14 cellular contexts compared by ENCODE assay signal in genomic region chr6:57265755-57266221, GRCh38. TPM values are rescaled to one million over a fixed set of nuclear protein-coding genes. Genes with fewer than 3 reads are reported as not detected.
DNase-seq lines count a peak whose midpoint lies in the region; ATAC-seq lines count a peak whose summit lies in the region.
"Had no signal": no experiment of that assay in that cellular context is flagged by ENCODE, and none has a peak within 500 bp of the region (broad histone marks: within the 10 kb centered on the region; RNA-seq: fewer than 3 reads in every experiment).

No MANE protein-coding gene starts in this region.

- peaks cover 28% of the 10 kb centered on the region for H3K4me1 Mint-ChIP-seq in activated CD4-positive, alpha-beta T cell treated with anti-CD3 and anti-CD28 coated beads for 36 hours
- peaks cover 22% of the 10 kb centered on the region for H3K4me1 Mint-ChIP-seq in activated naive CD8-positive, alpha-beta T cell treated with anti-CD3 and anti-CD28 coated beads for 36 hours
- peaks cover 19% of the 10 kb centered on the region for H3K4me1 Mint-ChIP-seq in stimulated activated naive CD8-positive, alpha-beta T cell treated with anti-CD3 and anti-CD28 coated beads, Interleukin-15, amount 100 ng/mL, for 72 hours

- intact Hi-C loops in activated CD4-positive, alpha-beta T cell treated with anti-CD3 and anti-CD28 coated beads for 36 hours (cut with DNase I, micrococcal nuclease), result loop anchor here (1.0 to 5.0 kb wide), 6 partner anchors 43 to 310 kb away; partner anchors contain the start of genes RAB23 (in 2 of the 2), BAG2 (in 1 of the 2) and BEND6 (in 1 of the 2)

- no peak for DNase-seq in activated CD4-positive, alpha-beta T cell treated with anti-CD3 and anti-CD28 coated beads for 36 hours
- no peak for DNase-seq in activated CD4-positive, alpha-beta T cell treated with anti-CD3 and anti-CD28 coated beads, Interleukin-2, amount 50 U/mL, for 48 hours
- DNase-seq in activated naive CD8-positive, alpha-beta T cell treated with anti-CD3 and anti-CD28 coated beads for 36 hours, result no peak
- DNase-seq in fibroblast of peridontal ligament (ENCODE audit: extremely low read depth) (peak; percentile 82), NCI-H2029 (lab: John Stamatoyannopoulos, UW) (no peak), AG08395 (ENCODE audit: low spot score) (no peak)
- no peak for DNase-seq in stimulated activated naive CD8-positive, alpha-beta T cell treated with anti-CD3 and anti-CD28 coated beads, Interleukin-15, amount 100 ng/mL, for 72 hours
- DNase-seq: activated CD4-positive, alpha-beta T cell treated with anti-CD3 and anti-CD28 coated beads, Interleukin-2, amount 50 U/mL, for 1 hour; H9; NCI-H1105; NCI-H774; SW 1271; thyroid gland had no signal

- no peaks in the 10 kb centered on the region for H3K9me3 Mint-ChIP-seq in activated CD4-positive, alpha-beta T cell treated with anti-CD3 and anti-CD28 coated beads for 36 hours (ENCODE audit: low read depth)
- H3K9me3 Mint-ChIP-seq in activated naive CD8-positive, alpha-beta T cell treated with anti-CD3 and anti-CD28 coated beads for 36 hours, result no peaks in the 10 kb centered on the region
- H3K9me3 Mint-ChIP-seq in stimulated activated naive CD8-positive, alpha-beta T cell treated with anti-CD3 and anti-CD28 coated beads, Interleukin-15, amount 100 ng/mL, for 72 hours, result no peaks in the 10 kb centered on the region
- H3K9me3 Mint-ChIP-seq: H9 had no signal

- H3K4me3 Mint-ChIP-seq in activated CD4-positive, alpha-beta T cell treated with anti-CD3 and anti-CD28 coated beads for 36 hours, result no peak overlapping the region
- no peak overlapping the region for H3K4me3 Mint-ChIP-seq in activated naive CD8-positive, alpha-beta T cell treated with anti-CD3 and anti-CD28 coated beads for 36 hours
- H3K4me3 Mint-ChIP-seq in stimulated activated naive CD8-positive, alpha-beta T cell treated with anti-CD3 and anti-CD28 coated beads, Interleukin-15, amount 100 ng/mL, for 72 hours, result peak overlapping the region; percentile 26 to 31
- H3K4me3 Mint-ChIP-seq: H9 had no signal

- no peaks in the 10 kb centered on the region for H3K36me3 Mint-ChIP-seq in activated CD4-positive, alpha-beta T cell treated with anti-CD3 and anti-CD28 coated beads for 36 hours (ENCODE audit: low read depth)
- no peaks in the 10 kb centered on the region for H3K36me3 Mint-ChIP-seq in activated naive CD8-positive, alpha-beta T cell treated with anti-CD3 and anti-CD28 coated beads for 36 hours

- H3K27me3 Mint-ChIP-seq in activated CD4-positive, alpha-beta T cell treated with anti-CD3 and anti-CD28 coated beads for 36 hours, result peaks cover 7% of the 10 kb centered on the region
- peaks cover 11% of the 10 kb centered on the region for H3K27me3 Mint-ChIP-seq in activated naive CD8-positive, alpha-beta T cell treated with anti-CD3 and anti-CD28 coated beads for 36 hours
- H3K27me3 Mint-ChIP-seq in stimulated activated naive CD8-positive, alpha-beta T cell treated with anti-CD3 and anti-CD28 coated beads, Interleukin-15, amount 100 ng/mL, for 72 hours, result peaks cover 27% of the 10 kb centered on the region

- CTCF ChIA-PET in activated CD4-positive, alpha-beta T cell treated with anti-CD3 and anti-CD28 coated beads for 36 hours (lab: Charles Lee), result interaction anchor here (0.7 to 3.6 kb wide), 4 partner anchors 44 to 94 kb away, joined by 3 to 17 read pairs (median 4); partner anchors contain the start of genes BAG2 and PRIM2

- ATAC-seq in activated CD4-positive, alpha-beta T cell treated with anti-CD3 and anti-CD28 coated beads for 36 hours, result peak; percentile 89
- peak; percentile 75 for ATAC-seq in stimulated activated naive CD8-positive, alpha-beta T cell treated with anti-CD3 and anti-CD28 coated beads, Interleukin-15, amount 100 ng/mL, for 72 hours
- ATAC-seq in GM18873 (IDR thresholded peaks at IDR 0.05; ENCODE audit: low FRiP score, unreplicated experiment), result no peak

- H3K27ac Mint-ChIP-seq in activated CD4-positive, alpha-beta T cell treated with anti-CD3 and anti-CD28 coated beads for 36 hours, result no peak overlapping the region
- H3K27ac Mint-ChIP-seq in activated naive CD8-positive, alpha-beta T cell treated with anti-CD3 and anti-CD28 coated beads for 36 hours, result peak overlapping the region; percentile 26
- H3K27ac Mint-ChIP-seq in stimulated activated naive CD8-positive, alpha-beta T cell treated with anti-CD3 and anti-CD28 coated beads, Interleukin-15, amount 100 ng/mL, for 72 hours, result peak overlapping the region in 1 of 2 donors; percentile 10
- H3K27ac Mint-ChIP-seq: H9 had no signal

- POLR2A ChIA-PET in activated CD4-positive, alpha-beta T cell treated with anti-CD3 and anti-CD28 coated beads for 36 hours (lab: Charles Lee), result no interaction called here

RNA-seq across cellular contexts. Expression of gene RAB23, which starts 43.7 kb away (rescaled TPM):
- 1 to 10 TPM; 1.4 to 1.5 TPM for total RNA-seq in activated CD4-positive, alpha-beta T cell treated with anti-CD3 and anti-CD28 coated beads for 36 hours
- 1 to 10 TPM; 1.2 to 1.5 TPM for total RNA-seq in activated naive CD8-positive, alpha-beta T cell treated with anti-CD3 and anti-CD28 coated beads for 36 hours

RNA-seq across cellular contexts. Expression of gene PRIM2, which starts 51.6 kb away (rescaled TPM):
- 10 to 100 TPM; 36.4 to 42.3 TPM for total RNA-seq in activated CD4-positive, alpha-beta T cell treated with anti-CD3 and anti-CD28 coated beads for 36 hours
- 10 to 100 TPM; 38.0 to 40.7 TPM for total RNA-seq in activated naive CD8-positive, alpha-beta T cell treated with anti-CD3 and anti-CD28 coated beads for 36 hours

Comparison
In these comparisons a context has a peak if more than half of its experiments do, and no peak if none do; other contexts are left out.
1. H3K4me3 Mint-ChIP-seq: peak in stimulated activated naive CD8-positive, alpha-beta T cell treated with anti-CD3 and anti-CD28 coated beads, Interleukin-15, amount 100 ng/mL, for 72 hours (2 of 2); none in activated CD4-positive, alpha-beta T cell treated with anti-CD3 and anti-CD28 coated beads for 36 hours (single experiment) and activated naive CD8-positive, alpha-beta T cell treated with anti-CD3 and anti-CD28 coated beads for 36 hours (single experiment).